19 cellular contexts compared by ENCODE assay signal in genomic region chr11:132782102-132782501, GRCh38.
DNase-seq lines count a peak whose midpoint lies in the region; ATAC-seq, FAIRE-seq and TF ChIP-seq lines count a peak whose summit lies in the region.
"Had no signal": no experiment of that assay in that cellular context is flagged by ENCODE, and none has a peak within 500 bp of the region (broad histone marks: within the 10 kb centered on the region; RNA-seq: fewer than 3 reads in every experiment).

No MANE protein-coding gene starts in this region.

- H3K9me3 Mint-ChIP-seq in naive thymus-derived CD8-positive, alpha-beta T cell, result no peaks in the 10 kb centered on the region
- H3K9me3 Mint-ChIP-seq: T-helper 1 cell treated with Interleukin-12 subunit alpha and Interleukin-12 subunit beta and Interleukin-4 antibody, amounts not matched to agents 30 μg/mL and 1 μg/mL, for 36 hours had no signal

- H3K27ac Mint-ChIP-seq in naive thymus-derived CD8-positive, alpha-beta T cell, result no peak overlapping the region
- H3K27ac Mint-ChIP-seq: CD4-positive, CD25-positive, alpha-beta regulatory T cell; T-helper 1 cell treated with Interleukin-12 subunit alpha and Interleukin-12 subunit beta and Interleukin-4 antibody, amounts not matched to agents 30 μg/mL and 1 μg/mL, for 36 hours had no signal

- FAIRE-seq in frontal cortex (lab: Jason Lieb, UNC), result no peak
- FAIRE-seq: HTR-8/SVneo, RCC 7860 had no signal

- H3K9ac ChIP-seq in DND-41 (ENCODE audit: low read depth, low read length), result no peak overlapping the region
- H3K9ac ChIP-seq: KMS-11 had no signal

- H3K27ac ChIP-seq in DND-41 (ENCODE audit: low read length), result no peak overlapping the region
- H3K27ac ChIP-seq: KMS-11, SJSA1 had no signal

- TF ChIP-seq CTCF in DND-41 (IDR thresholded peaks at IDR 0.05; ENCODE audit: borderline replicate concordance, extremely low read depth, low read length, poor library complexity, severe bottlenecking), result no peak

- H4K20me1 ChIP-seq in DND-41 (ENCODE audit: insufficient read depth, low read length), result no peaks in the 10 kb centered on the region

- DNase-seq in DND-41 (peak; percentile 40), NCI-H1092 (lab: John Stamatoyannopoulos, UW) (peak; percentile 36), NCI-H345 treated with DMSO at 0.1 percent for 48 hours (lab: John Stamatoyannopoulos, UW; ENCODE audit: unreplicated experiment) (peak; percentile 4), cerebellar cortex (ENCODE audit: low spot score) (peak; percentile 57), frontal cortex (ENCODE audit: low spot score in 2 of 2) (no peak), DMS114 treated with DMSO at 0.1 percent for 48 hours (lab: John Stamatoyannopoulos, UW; ENCODE audit: unreplicated experiment) (no peak)
- no peak for DNase-seq in naive thymus-derived CD8-positive, alpha-beta T cell
- DNase-seq: CD4-positive, CD25-positive, alpha-beta regulatory T cell; COR-L47; GF-D8; NCI-H1436 treated with DMSO at 0.1 percent for 48 hours; NCI-H1930; NCI-H226; OCI-M1 had no signal

- H3K4me3 ChIP-seq in DND-41 (ENCODE audit: low read depth in 1 of 2, low read length in 2 of 2), result no peak overlapping the region
- H3K4me3 ChIP-seq: SJSA1 had no signal

- peaks cover 5% of the 10 kb centered on the region for H3K4me1 ChIP-seq in DND-41 (ENCODE audit: insufficient read depth, low read length)
- H3K4me1 ChIP-seq: SJSA1 had no signal

- H3K36me3 Mint-ChIP-seq in naive thymus-derived CD8-positive, alpha-beta T cell, result no peaks in the 10 kb centered on the region
- H3K36me3 Mint-ChIP-seq: CD4-positive, CD25-positive, alpha-beta regulatory T cell had no signal

- H3K27me3 ChIP-seq in DND-41 (ENCODE audit: insufficient read depth, low read length, poor library complexity), result no peaks in the 10 kb centered on the region
- H3K27me3 ChIP-seq: SJSA1 had no signal

- peak; percentile 62; the same call in 2 of the 3 replicates for ATAC-seq in DND-41 (ENCODE audit: insufficient read depth, low read depth)
- ATAC-seq in naive thymus-derived CD8-positive, alpha-beta T cell, result no peak

- no peaks in the 10 kb centered on the region for H3K79me2 ChIP-seq in DND-41 (ENCODE audit: insufficient read depth, low read length)

- H3K4me2 ChIP-seq in DND-41 (ENCODE audit: insufficient read depth, low read length), result no peak overlapping the region
- H3K4me2 ChIP-seq: KMS-11 had no signal

- no peaks in the 10 kb centered on the region for H3K36me3 ChIP-seq in DND-41 (ENCODE audit: insufficient read depth, low read length)
- H3K36me3 ChIP-seq: SJSA1 had no signal

- H2AFZ ChIP-seq in DND-41 (ENCODE audit: low read depth, low read length), result no peak overlapping the region

- H3K4me1 Mint-ChIP-seq in naive thymus-derived CD8-positive, alpha-beta T cell, result peaks cover 0 to 4% (median 1%) of the 10 kb centered on the region in 4 donors
- H3K4me1 Mint-ChIP-seq: CD4-positive, CD25-positive, alpha-beta regulatory T cell had no signal

- peaks cover 0 to 6% (median 0%) of the 10 kb centered on the region in 5 donors for H3K27me3 Mint-ChIP-seq in naive thymus-derived CD8-positive, alpha-beta T cell
- H3K27me3 Mint-ChIP-seq: CD4-positive, CD25-positive, alpha-beta regulatory T cell had no signal

- POLR2A ChIA-PET in naive thymus-derived CD8-positive, alpha-beta T cell (lab: Charles Lee), result no interaction called here

- H3K9me3 ChIP-seq in DND-41 (ENCODE audit: insufficient read depth, low read length, severe bottlenecking), result no peaks in the 10 kb centered on the region
- H3K9me3 ChIP-seq: SJSA1 had no signal

- no peak overlapping the region for H3K4me3 Mint-ChIP-seq in naive thymus-derived CD8-positive, alpha-beta T cell
- H3K4me3 Mint-ChIP-seq: CD4-positive, CD25-positive, alpha-beta regulatory T cell; T-helper 1 cell treated with Interleukin-12 subunit alpha and Interleukin-12 subunit beta and Interleukin-4 antibody, amounts not matched to agents 30 μg/mL and 1 μg/mL, for 36 hours had no signal

Comparison
In these comparisons a context has a peak if more than half of its experiments do, and no peak if none do; other contexts are left out.
1. DNase-seq: peak in DND-41 (single experiment), NCI-H1092 (single experiment), NCI-H345 treated with DMSO at 0.1 percent for 48 hours (single experiment) and cerebellar cortex (single experiment); none in frontal cortex (0 of 2), DMS114 treated with DMSO at 0.1 percent for 48 hours (single experiment) and naive thymus-derived CD8-positive, alpha-beta T cell (0 of 10).